19 cellular contexts compared by ENCODE assay signal in the genomic region with DNA sequence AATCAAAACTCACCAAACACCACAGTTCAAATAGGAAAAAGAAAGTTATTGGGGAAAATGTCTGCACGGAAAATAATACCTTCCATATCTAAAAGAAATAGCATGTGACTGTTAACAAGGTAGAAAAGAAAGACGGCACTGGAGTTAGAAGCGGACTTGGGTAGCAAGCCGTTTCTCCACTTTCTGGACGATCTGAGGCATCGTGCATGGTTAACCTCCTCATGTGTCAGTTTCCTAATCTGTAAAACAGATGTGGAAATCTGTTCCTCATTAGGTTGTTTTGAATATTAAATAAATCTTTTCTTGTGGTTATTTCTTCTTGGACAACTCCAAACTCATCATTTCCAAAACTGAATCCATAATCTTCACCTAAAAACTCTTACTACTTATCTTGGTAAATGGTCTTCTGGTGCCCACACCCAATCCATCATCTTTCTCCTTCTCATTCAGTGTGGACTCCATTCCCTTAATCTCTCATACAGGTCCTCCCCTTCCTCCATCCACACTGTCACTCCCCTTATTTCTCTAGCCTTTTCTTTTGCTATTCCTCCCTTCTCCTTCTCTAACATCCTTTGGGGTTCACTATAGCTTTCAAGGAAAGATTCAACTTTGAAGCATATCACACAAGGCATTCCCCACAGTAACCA. TPM values are rescaled to one million over a fixed set of nuclear protein-coding genes. Genes with fewer than 3 reads are reported as not detected.
DNase-seq lines count a peak whose midpoint lies in the region; ATAC-seq and TF ChIP-seq lines count a peak whose summit lies in the region.
"Had no signal": no experiment of that assay in that cellular context is flagged by ENCODE, and none has a peak within 500 bp of the region (broad histone marks: within the 10 kb centered on the region; RNA-seq: fewer than 3 reads in every experiment).

No MANE protein-coding gene starts in this region.

- H3K36me3 ChIP-seq in adipocyte (ENCODE audit: control insufficient read depth, insufficient read depth, low read length, severe bottlenecking) (peaks cover 98% of the 10 kb centered on the region), aorta (ENCODE audit: control insufficient read depth in 1 of 2, insufficient read depth in 2 of 2, low read length in 1 of 2) (peaks cover 0 to 2% of the 10 kb centered on the region in 2 donors), BE2C (peaks cover 91% of the 10 kb centered on the region)

- H3K4me3 Mint-ChIP-seq in mesothelial cell of epicardium, result no peak overlapping the region
- H3K4me3 Mint-ChIP-seq: CD4-positive, CD25-positive, alpha-beta regulatory T cell; IgD-negative memory B cell had no signal

- no peaks in the 10 kb centered on the region for H3K27me3 Mint-ChIP-seq in mesothelial cell of epicardium (ENCODE audit: low read depth)
- H3K27me3 Mint-ChIP-seq: CD4-positive, CD25-positive, alpha-beta regulatory T cell; IgD-negative memory B cell had no signal

- H3K27ac ChIP-seq in aorta (ENCODE audit: low read depth in 1 of 2, low read length in 2 of 2), result no peak overlapping the region
- H3K27ac ChIP-seq: A549; BLaER1 treated with 17β-estradiol and CSF1 and Interleukin-3, amounts not matched to agents 10 nM and 100 nM; GM23248 had no signal

- ATAC-seq in aorta (ENCODE audit: low FRiP score), result peak; percentile 69
- ATAC-seq: A549, HCT116 had no signal

- TF ChIP-seq CTCF in mesothelial cell of epicardium (IDR thresholded peaks at IDR 0.05; ENCODE audit: unreplicated experiment) (no peak), BE2C (IDR thresholded peaks at IDR 0.05; ENCODE audit: low read depth, low read length) (no peak)

- peaks cover 63% of the 10 kb centered on the region for H3K36me3 Mint-ChIP-seq in mesothelial cell of epicardium
- H3K36me3 Mint-ChIP-seq: IgD-negative memory B cell had no signal

- H3K27ac Mint-ChIP-seq in mesothelial cell of epicardium, result peak overlapping the region; percentile 2
- H3K27ac Mint-ChIP-seq: CD4-positive, CD25-positive, alpha-beta regulatory T cell; IgD-negative memory B cell had no signal

- intact Hi-C loops in aorta (cut with DNase I), result no loop called here

- no peak for DNase-seq in adipocyte (ENCODE audit: low read depth)
- DNase-seq in fibroblast of the conjunctiva (ENCODE audit: low read depth), result peak; percentile 4
- no peak for DNase-seq in mesothelial cell of epicardium (ENCODE audit: low spot score in 2 of 2, unreplicated experiment in 2 of 2)
- no peak for DNase-seq in aorta
- no peak for DNase-seq in middle frontal gyrus (ENCODE audit: extremely low spot score, low spot score)
- DNase-seq in BE2C, result no peak
- DNase-seq in NCI-H1694 treated with DMSO at 0.1 percent for 48 hours (lab: John Stamatoyannopoulos, UW), result no peak
- DNase-seq in NCI-H2029 (lab: John Stamatoyannopoulos, UW), result no peak
- DNase-seq: AML-193; CD4-positive, CD25-positive, alpha-beta regulatory T cell; DMS53; GF-D8; GM23248 had no signal

- peaks cover 14% of the 10 kb centered on the region for H3K4me1 ChIP-seq in adipocyte (ENCODE audit: control insufficient read depth, insufficient read depth, low read length)
- H3K4me1 ChIP-seq in aorta (ENCODE audit: control insufficient read depth in 1 of 2, insufficient read depth in 2 of 2, low read length in 2 of 2), result no peaks in the 10 kb centered on the region
- H3K4me1 ChIP-seq in BE2C, result no peaks in the 10 kb centered on the region
- H3K4me1 ChIP-seq: A549; BLaER1 treated with 17β-estradiol and CSF1 and Interleukin-3, amounts not matched to agents 10 nM and 100 nM had no signal

- H3K9me3 ChIP-seq in adipocyte (ENCODE audit: control insufficient read depth, low read length), result no peaks in the 10 kb centered on the region
- H3K9me3 ChIP-seq in aorta (ENCODE audit: control insufficient read depth, low read length), result no peaks in the 10 kb centered on the region
- no peaks in the 10 kb centered on the region for H3K9me3 ChIP-seq in BE2C
- H3K9me3 ChIP-seq: A549; BLaER1 treated with 17β-estradiol and CSF1 and Interleukin-3, amounts not matched to agents 10 nM and 100 nM had no signal

- 78 to 86% methylated on average over 6 of the region's 6 CpGs for WGBS in aorta, 2 donors

- H3K4me3 ChIP-seq in adipocyte (ENCODE audit: low read length), result peak overlapping the region; percentile 35
- H3K4me3 ChIP-seq in aorta (ENCODE audit: low read length in 2 of 2), result no peak overlapping the region
- no peak overlapping the region for H3K4me3 ChIP-seq in BE2C (ENCODE audit: low read depth, low read length)
- H3K4me3 ChIP-seq: A549; BLaER1 treated with 17β-estradiol and CSF1 and Interleukin-3, amounts not matched to agents 10 nM and 100 nM; GM23248 had no signal

- no peaks in the 10 kb centered on the region for H3K9me3 Mint-ChIP-seq in mesothelial cell of epicardium
- H3K9me3 Mint-ChIP-seq: CD4-positive, CD25-positive, alpha-beta regulatory T cell; IgD-negative memory B cell had no signal

- H3K27me3 ChIP-seq in adipocyte (replicated peaks; ENCODE audit: control insufficient read depth, insufficient read depth, low read length) (no peaks in the 10 kb centered on the region), aorta (ENCODE audit: control insufficient read depth in 1 of 2, insufficient read depth in 2 of 2, low read length in 1 of 2) (no peaks in the 10 kb centered on the region), BE2C (no peaks in the 10 kb centered on the region)
- H3K27me3 ChIP-seq: BLaER1 treated with 17β-estradiol and CSF1 and Interleukin-3, amounts not matched to agents 10 nM and 100 nM had no signal

- peak overlapping the region; percentile 23 for H3K9ac ChIP-seq in adipocyte (ENCODE audit: low read length)
- H3K9ac ChIP-seq: BLaER1 treated with 17β-estradiol and CSF1 and Interleukin-3, amounts not matched to agents 10 nM and 100 nM; GM23248 had no signal

- H3K4me1 Mint-ChIP-seq in mesothelial cell of epicardium, result peaks cover 3% of the 10 kb centered on the region

RNA-seq across cellular contexts. Expression of a gene that starts 53.5 kb away (rescaled TPM):
- total RNA-seq in mesothelial cell of epicardium (not detected in 3 replicates), aorta (under 1 TPM in 1 of 2 donors, not detected in 1; 0.48 TPM)
- not detected for polyA plus RNA-seq in aorta
- 1.3 TPM for polyA plus RNA-seq in BE2C (2012; ENCODE audit: insufficient read depth, insufficient read length, low read depth)
- total RNA-seq: CD4-positive, CD25-positive, alpha-beta regulatory T cell; GM23248; HT1080 had no signal
- polyA plus RNA-seq: A549; AG04450; CD4-positive, CD25-positive, alpha-beta regulatory T cell; GM23248; IgD-negative memory B cell had no signal
